In genomic region chr10:15123749-15124184, GRCh38 we compare ENCODE assay signal across 12 cellular contexts. TPM values are rescaled to one million over a fixed set of nuclear protein-coding genes. Genes with fewer than 3 reads are reported as not detected.
DNase-seq lines count a peak whose midpoint lies in the region; ATAC-seq and TF ChIP-seq lines count a peak whose summit lies in the region.
"Had no signal": no experiment of that assay in that cellular context is flagged by ENCODE, and none has a peak within 500 bp of the region (broad histone marks: within the 10 kb centered on the region; RNA-seq: fewer than 3 reads in every experiment).

No MANE protein-coding gene starts in this region.

- no peak overlapping the region for H2BK120ac ChIP-seq in trophoblast cell (ENCODE audit: insufficient read depth, low read length, poor library complexity)

- H3K14ac ChIP-seq in trophoblast cell (ENCODE audit: low read length), result no peak overlapping the region

- peak overlapping the region; percentile 86 for H3K27ac Mint-ChIP-seq in activated naive CD4-positive, alpha-beta T cell treated with anti-CD3 and anti-CD28 coated beads for 36 hours
- H3K27ac Mint-ChIP-seq in central memory CD8-positive, alpha-beta T cell (ENCODE audit: low read depth), result peak overlapping the region; percentile 78
- peak overlapping the region; percentile 84 for H3K27ac Mint-ChIP-seq in stimulated activated effector memory CD8-positive, alpha-beta T cell treated with anti-CD3 and anti-CD28 coated beads, Interleukin-12 subunit alpha, Interleukin-12 subunit beta, amount 100 ng/mL, for 72 hours

- no peaks in the 10 kb centered on the region for H3K9me3 Mint-ChIP-seq in activated naive CD4-positive, alpha-beta T cell treated with anti-CD3 and anti-CD28 coated beads for 36 hours
- no peaks in the 10 kb centered on the region for H3K9me3 Mint-ChIP-seq in central memory CD8-positive, alpha-beta T cell
- H3K9me3 Mint-ChIP-seq in stimulated activated effector memory CD8-positive, alpha-beta T cell treated with anti-CD3 and anti-CD28 coated beads, Interleukin-12 subunit alpha, Interleukin-12 subunit beta, amount 100 ng/mL, for 72 hours, result no peaks in the 10 kb centered on the region

- BruUV-seq in PC-3 (replicated peaks; lab: Mats Ljungman, UMichigan), result no TSS peak

- H3K9ac ChIP-seq in PC-3 (ENCODE audit: low read length) (peak overlapping the region; percentile 74), trophoblast cell (ENCODE audit: low read length) (no peak overlapping the region)

- no CpG with 5 or more reads among the region's 3 CpGs for WGBS in trophoblast cell (ENCODE audit: extremely low coverage, insufficient coverage, insufficient read length)

- no peak overlapping the region for H4K8ac ChIP-seq in trophoblast cell (ENCODE audit: low read depth, low read length)

- no peak for DNase-seq in activated naive CD4-positive, alpha-beta T cell treated with anti-CD3 and anti-CD28 coated beads for 36 hours
- DNase-seq in activated naive CD4-positive, alpha-beta T cell treated with Interleukin-2 at 50 U/mL for 16 hours, result no peak
- DNase-seq in PC-3, result peak; percentile 81
- DNase-seq in central memory CD8-positive, alpha-beta T cell (ENCODE audit: low spot score in 2 of 2), result no peak
- no peak for DNase-seq in stimulated activated effector memory CD8-positive, alpha-beta T cell treated with anti-CD3 and anti-CD28 coated beads, Interleukin-12 subunit alpha, Interleukin-12 subunit beta, amount 100 ng/mL, for 72 hours (ENCODE audit: low spot score in 2 of 2)
- no peak for DNase-seq in UCSD-AML1 (lab: John Stamatoyannopoulos, UW; ENCODE audit: unreplicated experiment)
- no peak for DNase-seq in trophoblast cell
- DNase-seq: BE2C, left lung, posterior cingulate gyrus had no signal

- H3K4me3 ChIP-seq in PC-3 (ENCODE audit: low read length) (no peak overlapping the region), trophoblast cell (ENCODE audit: low read depth, low read length) (no peak overlapping the region)
- H3K4me3 ChIP-seq: left lung, SK-N-MC had no signal

- H3K18ac ChIP-seq in trophoblast cell (ENCODE audit: low read length), result no peak overlapping the region

- no peak overlapping the region for H2AK5ac ChIP-seq in trophoblast cell (ENCODE audit: low read length)

- H2BK12ac ChIP-seq in trophoblast cell (ENCODE audit: low read length), result no peak overlapping the region

- intact Hi-C loops in activated naive CD4-positive, alpha-beta T cell treated with anti-CD3 and anti-CD28 coated beads for 36 hours (cut with micrococcal nuclease), result loop anchor here (1.0 to 10.0 kb wide), 9 partner anchors 18 to 1904 kb away; partner anchors contain the start of gene RPP38
- intact Hi-C loops in PC-3 (cut with micrococcal nuclease), result loop anchor here (5.0 kb wide), 3 partner anchors 44 to 249 kb away; partner anchors contain the start of genes FAM171A1 and NMT2

- no peak overlapping the region for H3K4me3 Mint-ChIP-seq in activated naive CD4-positive, alpha-beta T cell treated with anti-CD3 and anti-CD28 coated beads for 36 hours
- H3K4me3 Mint-ChIP-seq in central memory CD8-positive, alpha-beta T cell, result no peak overlapping the region
- peak overlapping the region; percentile 38 for H3K4me3 Mint-ChIP-seq in stimulated activated effector memory CD8-positive, alpha-beta T cell treated with anti-CD3 and anti-CD28 coated beads, Interleukin-12 subunit alpha, Interleukin-12 subunit beta, amount 100 ng/mL, for 72 hours

- H3K9me2 ChIP-seq in PC-3 (replicated peaks; ENCODE audit: low read length), result no peaks in the 10 kb centered on the region

- no peak overlapping the region for H2BK5ac ChIP-seq in trophoblast cell (ENCODE audit: low read depth, low read length, poor library complexity)

- H3K27me3 ChIP-seq in PC-3 (ENCODE audit: low read length) (no peaks in the 10 kb centered on the region), trophoblast cell (ENCODE audit: insufficient read depth, low read length) (no peaks in the 10 kb centered on the region)
- H3K27me3 ChIP-seq: BE2C, left lung had no signal

- H3K23ac ChIP-seq in trophoblast cell (ENCODE audit: low read length), result no peak overlapping the region

- POLR2A ChIA-PET in PC-3 (lab: Charles Lee; ENCODE audit: unreplicated experiment), result no interaction called here

- peaks cover 39% of the 10 kb centered on the region for H3K4me1 Mint-ChIP-seq in activated naive CD4-positive, alpha-beta T cell treated with anti-CD3 and anti-CD28 coated beads for 36 hours (ENCODE audit: low read depth)
- peaks cover 9% of the 10 kb centered on the region for H3K4me1 Mint-ChIP-seq in central memory CD8-positive, alpha-beta T cell
- peaks cover 24% of the 10 kb centered on the region for H3K4me1 Mint-ChIP-seq in stimulated activated effector memory CD8-positive, alpha-beta T cell treated with anti-CD3 and anti-CD28 coated beads, Interleukin-12 subunit alpha, Interleukin-12 subunit beta, amount 100 ng/mL, for 72 hours

- H3K36me3 ChIP-seq in PC-3 (ENCODE audit: low read depth, low read length), result peaks cover 8% of the 10 kb centered on the region
- peaks cover 2 to 3% of the 10 kb centered on the region in 2 experiments for H3K36me3 ChIP-seq in trophoblast cell (ENCODE audit: control insufficient read depth in 1 of 2, insufficient read depth in 2 of 2, low read length in 2 of 2)
- H3K36me3 ChIP-seq: BE2C had no signal

- CTCF ChIA-PET in activated naive CD4-positive, alpha-beta T cell treated with anti-CD3 and anti-CD28 coated beads for 36 hours (lab: Charles Lee), result interaction anchor here (0.6 to 3.6 kb wide), 7 partner anchors 18 to 446 kb away, joined by 3 to 12 read pairs (median 4); partner anchors contain the start of gene NMT2
- CTCF ChIA-PET in PC-3 (lab: Charles Lee), result interaction anchor here (0.5 to 1.0 kb wide), 2 partner anchors 25 to 44 kb away, joined by 3 to 10 read pairs; no protein-coding TSS in a partner anchor

- H3K4me2 ChIP-seq in PC-3 (ENCODE audit: low read length), result peak overlapping the region; percentile 43
- H3K4me2 ChIP-seq in trophoblast cell (ENCODE audit: low read length), result no peak overlapping the region

- peaks cover 43% of the 10 kb centered on the region for H3K4me1 ChIP-seq in PC-3 (ENCODE audit: insufficient read depth, low read length)
- no peaks in the 10 kb centered on the region for H3K4me1 ChIP-seq in trophoblast cell (ENCODE audit: control insufficient read depth in 1 of 2, insufficient read depth in 2 of 2, low read length in 2 of 2)
- H3K4me1 ChIP-seq: BE2C, left lung had no signal

- H2AFZ ChIP-seq in PC-3 (ENCODE audit: low read length) (no peak overlapping the region), trophoblast cell (ENCODE audit: insufficient read depth, low read length, poor library complexity) (no peak overlapping the region)

- H3K9me3 ChIP-seq in PC-3 (ENCODE audit: low read length) (no peaks in the 10 kb centered on the region), trophoblast cell (ENCODE audit: insufficient read depth, low read depth, low read length) (no peaks in the 10 kb centered on the region)
- H3K9me3 ChIP-seq: BE2C, left lung had no signal

- H3K27ac ChIP-seq in PC-3 (ENCODE audit: low read length) (peak overlapping the region; percentile 98), trophoblast cell (ENCODE audit: low read depth, low read length) (no peak overlapping the region)
- H3K27ac ChIP-seq: left lung, SK-N-MC had no signal

- H3F3A ChIP-seq in PC-3 (ENCODE audit: low read length, unreplicated experiment), result no peaks in the 10 kb centered on the region

- H3K36me3 Mint-ChIP-seq in activated naive CD4-positive, alpha-beta T cell treated with anti-CD3 and anti-CD28 coated beads for 36 hours (ENCODE audit: low read depth), result peaks cover 41% of the 10 kb centered on the region
- H3K36me3 Mint-ChIP-seq in central memory CD8-positive, alpha-beta T cell (ENCODE audit: insufficient read depth), result peaks cover 46% of the 10 kb centered on the region
- peaks cover 83% of the 10 kb centered on the region for H3K36me3 Mint-ChIP-seq in stimulated activated effector memory CD8-positive, alpha-beta T cell treated with anti-CD3 and anti-CD28 coated beads, Interleukin-12 subunit alpha, Interleukin-12 subunit beta, amount 100 ng/mL, for 72 hours

- TF ChIP-seq CTCF in PC-3 (conservative IDR thresholded peaks at IDR 0.05; ENCODE audit: low read depth, low read length), result no peak

- H3K79me1 ChIP-seq in trophoblast cell (ENCODE audit: low read length), result no peaks in the 10 kb centered on the region

- H3K27me3 Mint-ChIP-seq in activated naive CD4-positive, alpha-beta T cell treated with anti-CD3 and anti-CD28 coated beads for 36 hours (ENCODE audit: low read depth), result no peaks in the 10 kb centered on the region
- no peaks in the 10 kb centered on the region for H3K27me3 Mint-ChIP-seq in central memory CD8-positive, alpha-beta T cell

- ATAC-seq in PC-3 (peak; percentile 78), GM19455 (IDR thresholded peaks at IDR 0.05; ENCODE audit: unreplicated experiment) (no peak)
- ATAC-seq in central memory CD8-positive, alpha-beta T cell (replicated peaks; ENCODE audit: extremely low read depth, poor library complexity, severe bottlenecking), result no peak
- ATAC-seq in stimulated activated effector memory CD8-positive, alpha-beta T cell treated with anti-CD3 and anti-CD28 coated beads, Interleukin-12 subunit alpha, Interleukin-12 subunit beta, amount 100 ng/mL, for 72 hours, result peak; percentile 89
- ATAC-seq: left lung had no signal

- H3K4ac ChIP-seq in trophoblast cell (ENCODE audit: low read depth, low read length), result no peak overlapping the region

- no peaks in the 10 kb centered on the region for H4K20me1 ChIP-seq in PC-3 (ENCODE audit: low read length)

- no peak overlapping the region for H4K91ac ChIP-seq in trophoblast cell (ENCODE audit: low read depth, low read length)

- H4K12ac ChIP-seq in trophoblast cell (ENCODE audit: low read depth, low read length), result no peak overlapping the region

- H3K79me2 ChIP-seq in PC-3 (ENCODE audit: low read length) (no peaks in the 10 kb centered on the region), trophoblast cell (ENCODE audit: control insufficient read depth, insufficient read depth, low read length, poor library complexity) (no peaks in the 10 kb centered on the region)

RNA-seq across cellular contexts. Expression of gene RPP38, which starts 26.6 kb away (rescaled TPM):
- 10 to 100 TPM; 15.6 to 16.3 TPM for total RNA-seq in activated naive CD4-positive, alpha-beta T cell treated with anti-CD3 and anti-CD28 coated beads for 36 hours
- 8.5 and 9.9 TPM in 2 replicates for total RNA-seq in PC-3 (2014; rRNA removed)
- polyA plus RNA-seq in trophoblast cell (2013), result 22.1 and 24.6 TPM in 2 replicates

RNA-seq across cellular contexts. Expression of gene ACBD7, which starts 35.2 kb away (rescaled TPM):
- total RNA-seq in activated naive CD4-positive, alpha-beta T cell treated with anti-CD3 and anti-CD28 coated beads for 36 hours, result under 1 TPM; 0.72 to 0.94 TPM
- total RNA-seq in PC-3 (2014; rRNA removed), result 3.3 and 5.4 TPM in 2 replicates
- polyA plus RNA-seq in trophoblast cell (2013), result 0.16 and 0.18 TPM in 2 replicates

RNA-seq across cellular contexts. Expression of gene NMT2, which starts 44.7 kb away (rescaled TPM):
- total RNA-seq in activated naive CD4-positive, alpha-beta T cell treated with anti-CD3 and anti-CD28 coated beads for 36 hours, result 10 to 100 TPM; 20.4 to 22.3 TPM
- 11.0 and 14.4 TPM in 2 replicates for total RNA-seq in PC-3 (2014; rRNA removed)
- polyA plus RNA-seq in trophoblast cell (2013), result 5.7 and 5.9 TPM in 2 replicates

Comparison
In these comparisons a context has a peak if more than half of its experiments do, and no peak if none do; other contexts are left out.
1. ATAC-seq: peak in PC-3 (single experiment) and stimulated activated effector memory CD8-positive, alpha-beta T cell treated with anti-CD3 and anti-CD28 coated beads, Interleukin-12 subunit alpha, Interleukin-12 subunit beta, amount 100 ng/mL, for 72 hours (single experiment); none in central memory CD8-positive, alpha-beta T cell (single experiment) and GM19455 (single experiment).
2. Peak in every context shown above with its lines, with median percentiles within 50 percentile points of each other: H3K27ac Mint-ChIP-seq.